In genomic region chr1:22412932-22413727, GRCh38 we compare ENCODE assay signal across 13 cellular contexts. TPM values are rescaled to one million over a fixed set of nuclear protein-coding genes. Genes with fewer than 3 reads are reported as not detected.
DNase-seq lines count a peak whose midpoint lies in the region; ATAC-seq, FAIRE-seq and TF ChIP-seq lines count a peak whose summit lies in the region.
"Had no signal": no experiment of that assay in that cellular context is flagged by ENCODE, and none has a peak within 500 bp of the region (broad histone marks: within the 10 kb centered on the region; RNA-seq: fewer than 3 reads in every experiment).

No MANE protein-coding gene starts in this region.

- 82 to 92% methylated on average over 6 to 8 of the region's 8 CpGs for WGBS in endodermal cell (ENCODE audit: insufficient coverage in 1 of 2, insufficient read length in 1 of 2), 2 experiments
- 59 to 70% (median 65%) methylated on average over 8 of the region's 8 CpGs for WGBS in small intestine, 3 donors

- no peak for ATAC-seq in HG03565 (IDR thresholded peaks at IDR 0.05; ENCODE audit: unreplicated experiment)

- H3K27ac ChIP-seq in endodermal cell (ENCODE audit: low read depth, low read length) (no peak overlapping the region), small intestine (ENCODE audit: low read depth in 1 of 2, low read length in 1 of 2) (peak overlapping the region in 1 of 2 donors; percentile 40)
- H3K27ac ChIP-seq: dorsolateral prefrontal cortex, uterus had no signal

- peak overlapping the region; percentile 31 for H3K27ac Mint-ChIP-seq in endodermal cell
- peak overlapping the region; percentile 96 for H3K27ac Mint-ChIP-seq in mesothelial cell of epicardium
- H3K27ac Mint-ChIP-seq in glutamatergic neuron (ENCODE audit: unreplicated experiment), result no peak overlapping the region

- no peak overlapping the region for H3K9ac ChIP-seq in endodermal cell (ENCODE audit: extremely low read depth, low read length, poor library complexity, severe bottlenecking)

- H3K4me3 Mint-ChIP-seq in endodermal cell, result no peak overlapping the region
- H3K4me3 Mint-ChIP-seq in mesothelial cell of epicardium, result no peak overlapping the region
- H3K4me3 Mint-ChIP-seq in glutamatergic neuron (ENCODE audit: unreplicated experiment), result no peak overlapping the region

- no peak for FAIRE-seq in small intestine (lab: Jason Lieb, UNC)

- peaks cover 12% of the 10 kb centered on the region for H3K4me1 Mint-ChIP-seq in endodermal cell
- H3K4me1 Mint-ChIP-seq in mesothelial cell of epicardium, result peaks cover 57% of the 10 kb centered on the region
- H3K4me1 Mint-ChIP-seq in glutamatergic neuron (ENCODE audit: low read depth, unreplicated experiment), result peaks cover 5% of the 10 kb centered on the region

- no peak for TF ChIP-seq CTCF in endodermal cell (conservative IDR thresholded peaks at IDR 0.05)
- TF ChIP-seq CTCF in mesothelial cell of epicardium (IDR thresholded peaks at IDR 0.05; ENCODE audit: unreplicated experiment), result no peak
- no peak for TF ChIP-seq CTCF in glutamatergic neuron (IDR thresholded peaks at IDR 0.05; ENCODE audit: partially characterized antibody, unreplicated experiment)

- H3K27me3 ChIP-seq in endodermal cell (ENCODE audit: control insufficient read depth, insufficient read depth, low read length, poor library complexity, severe bottlenecking), result no peaks in the 10 kb centered on the region
- peaks cover 0 to 2% of the 10 kb centered on the region in 2 donors for H3K27me3 ChIP-seq in small intestine (ENCODE audit: control insufficient read depth in 2 of 2, insufficient read depth in 2 of 2, low read length in 2 of 2)
- H3K27me3 ChIP-seq: Peyer's patch, uterus had no signal

- H3K4me3 ChIP-seq in endodermal cell (ENCODE audit: low read length), result no peak overlapping the region
- no peak overlapping the region for H3K4me3 ChIP-seq in small intestine (ENCODE audit: low read depth in 1 of 2, low read length in 2 of 2)
- H3K4me3 ChIP-seq: dorsolateral prefrontal cortex, Peyer's patch, uterus had no signal

- H3K9me3 Mint-ChIP-seq in endodermal cell (no peaks in the 10 kb centered on the region), mesothelial cell of epicardium (peaks cover 6% of the 10 kb centered on the region), glutamatergic neuron (ENCODE audit: unreplicated experiment) (peaks cover 6% of the 10 kb centered on the region)

- no peaks in the 10 kb centered on the region for H3K27me3 Mint-ChIP-seq in endodermal cell (ENCODE audit: insufficient read depth)
- H3K27me3 Mint-ChIP-seq in mesothelial cell of epicardium (ENCODE audit: low read depth), result peaks cover 4% of the 10 kb centered on the region
- H3K27me3 Mint-ChIP-seq in glutamatergic neuron (ENCODE audit: unreplicated experiment), result peaks cover under 1% of the 10 kb centered on the region

- H3K36me3 ChIP-seq in endodermal cell (ENCODE audit: control insufficient read depth, insufficient read depth, low read length), result no peaks in the 10 kb centered on the region
- no peaks in the 10 kb centered on the region for H3K36me3 ChIP-seq in small intestine (ENCODE audit: control insufficient read depth in 2 of 2, insufficient read depth in 2 of 2, low read length in 2 of 2)
- H3K36me3 ChIP-seq: Peyer's patch, uterus had no signal

- H3K4me1 ChIP-seq in endodermal cell (ENCODE audit: control insufficient read depth, insufficient read depth, low read length), result no peaks in the 10 kb centered on the region
- H3K4me1 ChIP-seq in small intestine (ENCODE audit: control insufficient read depth in 2 of 2, insufficient read depth in 1 of 2, low read depth in 1 of 2, low read length in 1 of 2), result no peaks in the 10 kb centered on the region
- H3K4me1 ChIP-seq: Peyer's patch, uterus had no signal

- H3K9me3 ChIP-seq in endodermal cell (ENCODE audit: control insufficient read depth, low read length), result no peaks in the 10 kb centered on the region
- no peaks in the 10 kb centered on the region for H3K9me3 ChIP-seq in small intestine (ENCODE audit: control insufficient read depth, low read depth)
- H3K9me3 ChIP-seq: Peyer's patch, uterus had no signal

- DNase-seq in COLO668 (lab: John Stamatoyannopoulos, UW; ENCODE audit: unreplicated experiment) (peak; percentile 66), NCI-H146 (lab: John Stamatoyannopoulos, UW) (peak; percentile 50), endodermal cell (peak; percentile 66), mesothelial cell of epicardium (ENCODE audit: low spot score in 2 of 2, unreplicated experiment in 2 of 2) (no peak), small intestine (no peak), glutamatergic neuron (no peak), DMS153 (lab: John Stamatoyannopoulos, UW) (no peak)
- DNase-seq: C1 segment of cervical spinal cord, dorsolateral prefrontal cortex, NCI-H1694, Peyer's patch, uterus had no signal

- no peaks in the 10 kb centered on the region for H3K36me3 Mint-ChIP-seq in endodermal cell (ENCODE audit: low read depth)
- peaks cover 4% of the 10 kb centered on the region for H3K36me3 Mint-ChIP-seq in mesothelial cell of epicardium
- peaks cover 4% of the 10 kb centered on the region for H3K36me3 Mint-ChIP-seq in glutamatergic neuron (ENCODE audit: unreplicated experiment)

RNA-seq across cellular contexts. Expression of gene ZBTB40, which starts 38.5 kb away (rescaled TPM):
- total RNA-seq in endodermal cell, result 10 to 100 TPM; 18.5 to 29.7 TPM
- 13.3 TPM for polyA plus RNA-seq in endodermal cell (2013, experiment 1 of 2)
- polyA plus RNA-seq in endodermal cell (2013, experiment 2 of 2), result 12.6 TPM
- total RNA-seq in mesothelial cell of epicardium, result 24.3 to 26.8 TPM (median 24.8 TPM) in 3 replicates
- polyA plus RNA-seq in small intestine, result 1 to 10 TPM; 4.1 to 6.8 (median 6.5) TPM
- total RNA-seq in glutamatergic neuron (ENCODE audit: unreplicated experiment), result 25.7 TPM

Comparison
In these comparisons a context has a peak if more than half of its experiments do, and no peak if none do; other contexts are left out.
1. DNase-seq: peak in COLO668 (single experiment), NCI-H146 (single experiment) and endodermal cell (single experiment); none in mesothelial cell of epicardium (0 of 2), small intestine (single experiment), glutamatergic neuron (single experiment) and DMS153 (single experiment).